Comparison of ENCODE assay signal across 12 cellular contexts in genomic region chr2:39403311-39403710, GRCh38. TPM values are rescaled to one million over a fixed set of nuclear protein-coding genes. Genes with fewer than 3 reads are reported as not detected.
DNase-seq lines count a peak whose midpoint lies in the region; ATAC-seq and TF ChIP-seq lines count a peak whose summit lies in the region.
"Had no signal": no experiment of that assay in that cellular context is flagged by ENCODE, and none has a peak within 500 bp of the region (broad histone marks: within the 10 kb centered on the region; RNA-seq: fewer than 3 reads in every experiment).

No MANE protein-coding gene starts in this region.

- no peaks in the 10 kb centered on the region for H3K27me3 Mint-ChIP-seq in WTC11 (ENCODE audit: low read depth)
- H3K27me3 Mint-ChIP-seq: brain had no signal

- CTCF ChIA-PET in HEK293 (lab: Yijun Ruan, JAX) (no interaction called here), WTC11 (lab: Charles Lee) (no interaction called here)

- ATAC-seq in DND-41 (ENCODE audit: insufficient read depth, low read depth) (peak; percentile 24; the same call in 1 of the 3 replicates), WTC11 (peak; percentile 51), lower lobe of right lung (peak; percentile 36 to 61), HG03175 (IDR thresholded peaks at IDR 0.05; ENCODE audit: unreplicated experiment) (no peak)

- no peak overlapping the region for H2AFZ ChIP-seq in DND-41 (ENCODE audit: low read depth, low read length)

- DNase-seq in DND-41: no peak
- no peak for DNase-seq in WTC11 (ENCODE audit: low spot score)
- DNase-seq in lower lobe of right lung: no peak
- DNase-seq in GM19240 (ENCODE audit: insufficient read length, low spot score): no peak
- DNase-seq in cerebellum (ENCODE audit: low spot score): no peak
- DNase-seq in amygdala (lab: John Stamatoyannopoulos, UW): no peak
- DNase-seq: NCI-H1105 treated with DMSO at 0.1 percent for 48 hours had no signal

- POLR2A ChIA-PET in HEK293 (lab: Yijun Ruan, JAX): no interaction called here
- POLR2A ChIA-PET in WTC11 (lab: Charles Lee): no interaction called here

- H3K27ac Mint-ChIP-seq in WTC11: peak overlapping the region; percentile 93
- H3K27ac Mint-ChIP-seq: brain had no signal

- H3K9ac ChIP-seq in DND-41 (ENCODE audit: low read depth, low read length): no peak overlapping the region
- H3K9ac ChIP-seq: BLaER1 treated with 17β-estradiol and CSF1 and Interleukin-3, amounts not matched to agents 10 nM and 100 nM had no signal

- no peak overlapping the region for H3K4me3 Mint-ChIP-seq in WTC11
- H3K4me3 Mint-ChIP-seq: brain had no signal

- H3K27me3 ChIP-seq in DND-41 (ENCODE audit: insufficient read depth, low read length, poor library complexity): no peaks in the 10 kb centered on the region
- no peaks in the 10 kb centered on the region for H3K27me3 ChIP-seq in lower lobe of right lung (ENCODE audit: low read depth)
- H3K27me3 ChIP-seq: BLaER1 treated with 17β-estradiol and CSF1 and Interleukin-3, amounts not matched to agents 10 nM and 100 nM; vagina had no signal

- no peaks in the 10 kb centered on the region; the same call in 1 of the 2 replicates for H3K36me3 Mint-ChIP-seq in WTC11

- H3K4me1 ChIP-seq in DND-41 (ENCODE audit: insufficient read depth, low read length): peaks cover 3% of the 10 kb centered on the region; the same call in 1 of the 2 replicates
- peaks cover 19% of the 10 kb centered on the region for H3K4me1 ChIP-seq in HEK293 (ENCODE audit: control insufficient read depth, insufficient read depth, low read length)
- peaks cover 55% of the 10 kb centered on the region for H3K4me1 ChIP-seq in lower lobe of right lung

- peaks cover 88% of the 10 kb centered on the region for H3K4me1 Mint-ChIP-seq in WTC11

- H4K20me1 ChIP-seq in DND-41 (ENCODE audit: insufficient read depth, low read length): peaks cover 43% of the 10 kb centered on the region

- peaks cover 89% of the 10 kb centered on the region for H3K79me2 ChIP-seq in DND-41 (ENCODE audit: insufficient read depth, low read length)

- no peak overlapping the region for H3K4me2 ChIP-seq in DND-41 (ENCODE audit: insufficient read depth, low read length)

- no peaks in the 10 kb centered on the region for H3K9me3 Mint-ChIP-seq in WTC11

- H3K36me3 ChIP-seq in DND-41 (ENCODE audit: insufficient read depth, low read length): no peaks in the 10 kb centered on the region
- no peaks in the 10 kb centered on the region for H3K36me3 ChIP-seq in HEK293 (ENCODE audit: control insufficient read depth in 2 of 2, insufficient read depth in 1 of 2, low read length in 2 of 2)
- H3K36me3 ChIP-seq in lower lobe of right lung: no peaks in the 10 kb centered on the region
- H3K36me3 ChIP-seq: vagina had no signal

- H3K27ac ChIP-seq in DND-41 (ENCODE audit: low read length) (no peak overlapping the region), HEK293 (ENCODE audit: extremely low read depth, low read depth, low read length) (peak overlapping the region; percentile 10; the same call in 1 of the 2 replicates), lower lobe of right lung (no peak overlapping the region)
- H3K27ac ChIP-seq: BLaER1 treated with 17β-estradiol and CSF1 and Interleukin-3, amounts not matched to agents 10 nM and 100 nM; vagina had no signal

- intact Hi-C loops in lower lobe of right lung (cut with DNase I): no loop called here

- H3K4me3 ChIP-seq in DND-41 (ENCODE audit: low read depth in 1 of 2, low read length in 2 of 2) (no peak overlapping the region), HEK293 (ENCODE audit: low read depth, low read length) (no peak overlapping the region), lower lobe of right lung (no peak overlapping the region)
- H3K4me3 ChIP-seq: BLaER1 treated with 17β-estradiol and CSF1 and Interleukin-3, amounts not matched to agents 10 nM and 100 nM; vagina had no signal

- TF ChIP-seq CTCF in DND-41 (IDR thresholded peaks at IDR 0.05; ENCODE audit: borderline replicate concordance, extremely low read depth, low read length, poor library complexity, severe bottlenecking) (no peak), HEK293 (tag by site-specific recombination; IDR thresholded peaks at IDR 0.05) (peak; percentile 13; the same call in 1 of the 2 replicates), WTC11 (IDR thresholded peaks at IDR 0.05) (no peak), lower lobe of right lung (IDR thresholded peaks at IDR 0.05) (no peak)

- H3K9me3 ChIP-seq in DND-41 (ENCODE audit: insufficient read depth, low read length, severe bottlenecking) (no peaks in the 10 kb centered on the region), HEK293 (ENCODE audit: control insufficient read depth, insufficient read depth, low read depth, low read length) (no peaks in the 10 kb centered on the region), lower lobe of right lung (no peaks in the 10 kb centered on the region)
- H3K9me3 ChIP-seq: vagina had no signal

TF ChIP-seq in HEK293, 187 proteins besides CTCF, POLR2A, EP300 and RAD21:
- no peak for TF ChIP-seq GLI2 (tag by site-specific recombination; IDR thresholded peaks at IDR 0.05; ENCODE audit: borderline replicate concordance, low read depth)
- no peak for TF ChIP-seq ZNF138 (tag by site-specific recombination; IDR thresholded peaks at IDR 0.05; ENCODE audit: borderline replicate concordance)
- no peak for TF ChIP-seq ZBTB49 (tag by site-specific recombination; IDR thresholded peaks at IDR 0.05; ENCODE audit: low read depth)
- no peak for TF ChIP-seq ZFP3 (tag by site-specific recombination; IDR thresholded peaks at IDR 0.05; ENCODE audit: low read depth)
- no peak for TF ChIP-seq ZNF549 (tag by site-specific recombination; IDR thresholded peaks at IDR 0.05)
- TF ChIP-seq ZEB2 (tag by site-specific recombination; IDR thresholded peaks at IDR 0.05): no peak
- no peak for TF ChIP-seq ZNF121 (tag by site-specific recombination; IDR thresholded peaks at IDR 0.05)

TF ChIP-seq in WTC11, 78 proteins besides CTCF, POLR2A, EP300 and RAD21:
- no peak for TF ChIP-seq SMAD4 (CRISPR knock-in tag; IDR thresholded peaks at IDR 0.05)
- 0 out of 2 replicates have a peak, but pooled peaks have one; percentile 23 for TF ChIP-seq ETV6 (CRISPR knock-in tag; IDR thresholded peaks at IDR 0.05)
- TF ChIP-seq IRF1 (CRISPR knock-in tag; IDR thresholded peaks at IDR 0.05): 0 out of 2 replicates have a peak, but pooled peaks have one; percentile 41

RNA-seq across cellular contexts. Expression of gene MAP4K3, which starts 33.8 kb away (rescaled TPM):
- total RNA-seq in WTC11 (2021) (51.6 to 73.2 TPM (median 65.2 TPM) in 3 replicates), lower lobe of right lung (42.9 TPM), cerebellum (137 TPM)
